8 cellular contexts compared by ENCODE assay signal in the genomic region with DNA sequence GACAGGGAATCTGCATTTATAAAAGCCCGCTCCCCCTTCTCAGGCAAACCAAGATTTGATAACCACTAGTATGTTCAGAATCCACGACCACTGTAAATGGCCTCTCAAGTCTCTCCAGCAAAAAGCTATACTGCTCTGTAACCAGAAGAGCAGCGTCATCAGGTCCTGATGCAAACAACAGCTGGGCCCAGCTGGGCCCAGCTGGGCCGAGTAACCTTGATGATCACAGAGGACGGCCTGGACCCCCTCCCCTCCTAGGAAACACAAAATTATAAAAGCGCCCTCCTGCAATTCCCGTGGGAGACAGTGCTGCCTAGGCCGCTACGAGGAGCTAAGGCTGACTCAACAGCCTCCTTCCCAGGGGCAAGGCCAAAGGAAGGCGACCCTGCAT. TPM values are rescaled to one million over a fixed set of nuclear protein-coding genes. Genes with fewer than 3 reads are reported as not detected.
A peak's percentile ranks its signal among the peaks of the same experiment; 100 is the strongest.
DNase-seq lines count a peak whose midpoint lies in the region; ATAC-seq and TF ChIP-seq lines count a peak whose summit lies in the region.

No MANE protein-coding gene starts in this region.

- H3K27me3 ChIP-seq in OCI-LY3 (ENCODE audit: low read depth, low read length), result 0 out of 2 replicates have a peak, but pooled peaks cover 2% of the 10 kb centered on the region
- no peaks in the 10 kb centered on the region for H3K27me3 ChIP-seq in ovary

- peak overlapping the region; percentile 98 for H3K4me2 ChIP-seq in OCI-LY3 (ENCODE audit: low read length)

- peak overlapping the region; percentile 90; the same call in 1 of the 2 replicates for H2AFZ ChIP-seq in OCI-LY3 (ENCODE audit: low read depth, low read length)

- WGBS in ovary, 3 donors, result 2 to 7% (median 6%) methylated on average over 10 of the region's 10 CpGs

- peaks cover 40% of the 10 kb centered on the region for H3K79me2 ChIP-seq in OCI-LY3 (ENCODE audit: low read length)

- no peak for TF ChIP-seq EP300 in ovary (IDR thresholded peaks at IDR 0.05)

- DNase-seq in epithelial cell of esophagus (ENCODE audit: low read depth), result no peak
- DNase-seq in ovary, result peak in 2 of 5 donors; percentile 88 to 91
- DNase-seq in middle frontal gyrus (ENCODE audit: extremely low spot score, low spot score), result no peak
- DNase-seq in kidney glomerular epithelial cell (lab: John Stamatoyannopoulos, UW), result no peak
- DNase-seq in LoVo (ENCODE audit: low spot score), result no peak
- no peak for DNase-seq in globus pallidus (ENCODE audit: low spot score)

- TF ChIP-seq POLR2A in ovary (IDR thresholded peaks at IDR 0.05), result no peak

- no peaks in the 10 kb centered on the region for H3K9me3 ChIP-seq in OCI-LY3 (ENCODE audit: insufficient read depth, low read length)
- no peaks in the 10 kb centered on the region for H3K9me3 ChIP-seq in ovary

- H3K36me3 ChIP-seq in OCI-LY3 (replicated peaks; ENCODE audit: low read depth, low read length), result peaks cover 13% of the 10 kb centered on the region
- no peaks in the 10 kb centered on the region for H3K36me3 ChIP-seq in ovary

- H4K20me1 ChIP-seq in OCI-LY3 (ENCODE audit: insufficient read depth, low read length), result peaks cover 27% of the 10 kb centered on the region

- H3K9ac ChIP-seq in OCI-LY3 (ENCODE audit: low read length), result peak overlapping the region; percentile 83

- TF ChIP-seq CTCF in OCI-LY3 (IDR thresholded peaks at IDR 0.05; ENCODE audit: low read depth, low read length) (no peak), epithelial cell of esophagus (IDR thresholded peaks at IDR 0.05; ENCODE audit: insufficient read depth, low read depth, low read length, missing control alignments) (no peak), ovary (IDR thresholded peaks at IDR 0.05) (no peak)

- H3K27ac ChIP-seq in OCI-LY3 (ENCODE audit: low read length) (peak overlapping the region; percentile 77; the same call in 1 of the 2 replicates), ovary (peak overlapping the region; percentile 80 to 94)

- H3K4me1 ChIP-seq in OCI-LY3 (ENCODE audit: low read length) (peaks cover 12% of the 10 kb centered on the region), ovary (ENCODE audit: insufficient read depth) (peaks cover 15% of the 10 kb centered on the region)

- intact Hi-C loops in ovary (cut with DNase I), result no loop called here

- H3K4me3 ChIP-seq in OCI-LY3 (ENCODE audit: low read length) (peak overlapping the region; percentile 97), epithelial cell of esophagus (ENCODE audit: low read length) (peak overlapping the region; percentile 75), ovary (peak overlapping the region; percentile 76)

- peak; percentile 1 for ATAC-seq in GM21529 (IDR thresholded peaks at IDR 0.05; ENCODE audit: unreplicated experiment)

RNA-seq across cellular contexts. Expression of a gene that starts 0.5 kb away (rescaled TPM):
- total RNA-seq in ovary, result 10 to 100 TPM; 15.5 to 31.1 (median 24.4) TPM
- 10 to 100 TPM in 1 of 2 donors, 1 to 10 TPM in 1; 9.7 to 22.2 TPM for polyA plus RNA-seq in ovary

RNA-seq across cellular contexts. Expression of a gene that starts 12.2 kb away (rescaled TPM):
- 10 to 100 TPM in 1 of 7 donors, 1 to 10 TPM in 5, under 1 TPM in 1; 0.48 to 13.0 (median 4.6) TPM for total RNA-seq in ovary
- polyA plus RNA-seq in ovary, result 1 to 10 TPM; 2.0 to 5.7 TPM
